ENCODE assay signal across 9 cellular contexts in the genomic region with DNA sequence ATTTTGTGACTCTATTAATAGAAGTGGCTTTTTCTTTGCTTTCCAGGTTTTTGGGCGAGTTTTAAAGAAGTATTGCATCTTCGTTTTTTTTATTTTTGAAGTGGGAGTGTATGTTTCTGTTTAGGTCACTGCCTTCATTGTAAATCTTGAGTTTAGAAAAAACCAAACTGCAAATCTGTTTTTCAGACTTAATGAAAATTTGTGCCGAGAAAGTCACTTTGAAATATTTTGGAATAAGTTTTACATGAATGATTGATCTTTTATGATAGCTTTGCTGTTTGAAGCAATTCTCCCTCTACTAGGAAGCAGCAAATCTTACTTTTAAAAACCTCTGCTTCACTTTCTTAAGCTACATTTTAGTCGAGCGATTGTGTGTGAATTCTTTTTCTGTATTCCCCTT. TPM values are rescaled to one million over a fixed set of nuclear protein-coding genes. Genes with fewer than 3 reads are reported as not detected.
A peak's percentile ranks its signal among the peaks of the same experiment; 100 is the strongest.
DNase-seq lines count a peak whose midpoint lies in the region; ATAC-seq, FAIRE-seq and TF ChIP-seq lines count a peak whose summit lies in the region.
"Had no signal": no experiment of that assay in that cellular context is flagged by ENCODE, and none has a peak within 500 bp of the region (broad histone marks: within the 10 kb centered on the region; RNA-seq: fewer than 3 reads in every experiment).

No MANE protein-coding gene starts in this region.

- no peak overlapping the region for H3K9ac ChIP-seq in H1 (replicated peaks in 1 of 4; ENCODE audit: extremely low read depth in 1 of 4, low read depth in 3 of 4, low read length in 3 of 4)
- H3K9ac ChIP-seq in neural progenitor cell = no peak overlapping the region

- H4K8ac ChIP-seq in H1 (ENCODE audit: extremely low read depth, insufficient read depth, low read length) = no peak overlapping the region

- H4K5ac ChIP-seq in H1 (ENCODE audit: insufficient read length, low read depth, low read length) = no peak overlapping the region

- H3K27me3 Mint-ChIP-seq in CD4-positive, CD25-positive, alpha-beta regulatory T cell = peaks cover 5% of the 10 kb centered on the region
- peaks cover 5% of the 10 kb centered on the region for H3K27me3 Mint-ChIP-seq in neural progenitor cell (ENCODE audit: insufficient read depth, low read depth)

- peak overlapping the region; percentile 93 to 99 (median 98) for H3K4me3 Mint-ChIP-seq in CD4-positive, CD25-positive, alpha-beta regulatory T cell
- peak overlapping the region; percentile 99 for H3K4me3 Mint-ChIP-seq in neural progenitor cell

- H3K4me2 ChIP-seq in H1 (ENCODE audit: insufficient read depth in 1 of 2, low read depth in 2 of 2, low read length in 2 of 2) (peak overlapping the region; percentile 70 to 98), neural progenitor cell (peak overlapping the region; percentile 97)

- H3K79me1 ChIP-seq in H1 (ENCODE audit: low read depth, low read length) = no peaks in the 10 kb centered on the region

- H2AFZ ChIP-seq in H1 (ENCODE audit: low read length) = no peak overlapping the region
- no peak overlapping the region for H2AFZ ChIP-seq in neural progenitor cell (replicated peaks)

- no peak for DNase-seq in CD4-positive, CD25-positive, alpha-beta regulatory T cell
- no peak for DNase-seq in MG63
- no peak for DNase-seq in H1 (ENCODE audit: low read depth in 1 of 2, low spot score in 2 of 2)
- DNase-seq in neural progenitor cell (ENCODE audit: low spot score) = no peak
- no peak for DNase-seq in adrenal gland
- DNase-seq in dermis blood vessel endothelial cell = no peak
- DNase-seq in NCI-H2171 treated with DMSO at 0.1 percent for 48 hours (lab: John Stamatoyannopoulos, UW) = no peak
- DNase-seq: activated CD8-positive, alpha-beta memory T cell treated with anti-CD3 and anti-CD28 coated beads for 24 hours had no signal

- H3K4ac ChIP-seq in H1 (replicated peaks; ENCODE audit: insufficient read length, low read depth, low read length) = no peak overlapping the region

- peaks cover 29 to 73% of the 10 kb centered on the region in 2 experiments for H3K79me2 ChIP-seq in H1 (ENCODE audit: control insufficient read depth in 1 of 2, insufficient read depth in 2 of 2, low read length in 2 of 2)
- H3K79me2 ChIP-seq in neural progenitor cell (ENCODE audit: low read depth) = peaks cover 76% of the 10 kb centered on the region

- H4K20me1 ChIP-seq in H1 (replicated peaks in 1 of 2; ENCODE audit: control insufficient read depth in 1 of 2, insufficient read depth in 2 of 2, low read length in 2 of 2) = peaks cover 7% of the 10 kb centered on the region in 2 experiments
- H4K20me1 ChIP-seq in neural progenitor cell (ENCODE audit: low read depth) = peaks cover 66% of the 10 kb centered on the region

- CTCF ChIA-PET in H1 (lab: Charles Lee; ENCODE audit: partially characterized antibody) = interaction anchor here (0.6 to 1.4 kb wide), 2 partner anchors 12 to 212 kb away, joined by 3 read pairs; no protein-coding TSS in a partner anchor

- H3K18ac ChIP-seq in H1 (ENCODE audit: extremely low read depth, low read length) = no peak overlapping the region

- no peak overlapping the region for H3K23ac ChIP-seq in H1 (ENCODE audit: insufficient read length)

- H3K56ac ChIP-seq in H1 (replicated peaks; ENCODE audit: insufficient read length, low read depth, low read length) = no peak overlapping the region

- no peak overlapping the region for H3K27ac ChIP-seq in CD4-positive, CD25-positive, alpha-beta regulatory T cell (ENCODE audit: insufficient read depth, low read length, poor library complexity, severe bottlenecking)
- H3K27ac ChIP-seq in H1 (ENCODE audit: low read depth, low read length) = no peak overlapping the region
- no peak overlapping the region for H3K27ac ChIP-seq in neural progenitor cell
- no peak overlapping the region for H3K27ac ChIP-seq in adrenal gland

- H3K27me3 ChIP-seq in CD4-positive, CD25-positive, alpha-beta regulatory T cell (ENCODE audit: control insufficient read depth, insufficient read depth, low read length) = no peaks in the 10 kb centered on the region
- H3K27me3 ChIP-seq in MG63 = no peaks in the 10 kb centered on the region
- no peaks in the 10 kb centered on the region for H3K27me3 ChIP-seq in H1 (replicated peaks in 1 of 4; ENCODE audit: control insufficient read depth in 3 of 4, extremely low read depth in 1 of 4, insufficient read depth in 3 of 4, low read length in 3 of 4)
- no peaks in the 10 kb centered on the region for H3K27me3 ChIP-seq in neural progenitor cell
- H3K27me3 ChIP-seq in adrenal gland = no peaks in the 10 kb centered on the region

- H3F3A ChIP-seq in neural progenitor cell (ENCODE audit: low read depth) = peaks cover 9% of the 10 kb centered on the region

- intact Hi-C loops in adrenal gland (cut with DNase I) = no loop called here

- H2BK12ac ChIP-seq in H1 (ENCODE audit: low read depth, low read length) = no peak overlapping the region

- peaks cover 59 to 83% (median 68%) of the 10 kb centered on the region in 4 donors for H3K4me1 Mint-ChIP-seq in CD4-positive, CD25-positive, alpha-beta regulatory T cell
- H3K4me1 Mint-ChIP-seq in neural progenitor cell = peaks cover 43% of the 10 kb centered on the region

- no peak overlapping the region for H2BK5ac ChIP-seq in H1 (ENCODE audit: low read depth, low read length)

- no peak for TF ChIP-seq CTCF in H1 (IDR thresholded peaks at IDR 0.05; ENCODE audit: control extremely low read depth in 1 of 3, insufficient read depth in 1 of 3, low read depth in 1 of 3, low read length in 3 of 3)
- TF ChIP-seq CTCF in neural progenitor cell (IDR thresholded peaks at IDR 0.05) = no peak
- no peak for TF ChIP-seq CTCF in adrenal gland (IDR thresholded peaks at IDR 0.05)

- H2AK5ac ChIP-seq in H1 (ENCODE audit: low read depth, low read length) = no peak overlapping the region

- no peak for ATAC-seq in CD4-positive, CD25-positive, alpha-beta regulatory T cell (ENCODE audit: low read depth in 2 of 2)
- no peak for ATAC-seq in GM21390 (IDR thresholded peaks at IDR 0.05; ENCODE audit: unreplicated experiment)

- TF ChIP-seq POLR2A in H1 (IDR thresholded peaks at IDR 0.05; ENCODE audit: control extremely low read depth in 1 of 2, low read depth in 2 of 2, low read length in 2 of 2) = no peak
- TF ChIP-seq POLR2A in adrenal gland (IDR thresholded peaks at IDR 0.05) = no peak

- no peak for TF ChIP-seq RAD21 in H1 (IDR thresholded peaks at IDR 0.05 in 1 of 2, conservative IDR thresholded peaks at IDR 0.05 in 1 of 2; ENCODE audit: low read depth in 2 of 2, low read length in 2 of 2)

- H3K23me2 ChIP-seq in H1 (ENCODE audit: low read depth, low read length) = peaks cover 12% of the 10 kb centered on the region

- no peak for FAIRE-seq in H1 (lab: Jason Lieb, UNC)

- H3K36me3 ChIP-seq in CD4-positive, CD25-positive, alpha-beta regulatory T cell (ENCODE audit: control insufficient read depth, insufficient read depth, low read length) = peaks cover 5% of the 10 kb centered on the region
- H3K36me3 ChIP-seq in MG63 = peaks cover 16% of the 10 kb centered on the region
- H3K36me3 ChIP-seq in H1 (ENCODE audit: control insufficient read depth in 2 of 4, insufficient read depth in 4 of 4, low read length in 3 of 4) = no peaks in the 10 kb centered on the region
- peaks cover 6% of the 10 kb centered on the region for H3K36me3 ChIP-seq in neural progenitor cell
- H3K36me3 ChIP-seq in adrenal gland (replicated peaks in 1 of 2) = peaks cover 0 to 6% of the 10 kb centered on the region in 2 donors

- no peaks in the 10 kb centered on the region for H3K9me3 ChIP-seq in CD4-positive, CD25-positive, alpha-beta regulatory T cell (ENCODE audit: control insufficient read depth in 2 of 2, low read length in 2 of 2)
- H3K9me3 ChIP-seq in MG63 = no peaks in the 10 kb centered on the region
- no peaks in the 10 kb centered on the region for H3K9me3 ChIP-seq in H1 (ENCODE audit: insufficient read depth in 2 of 2, low read depth in 1 of 2, low read length in 1 of 2)
- no peaks in the 10 kb centered on the region for H3K9me3 ChIP-seq in neural progenitor cell (ENCODE audit: low read depth)
- no peaks in the 10 kb centered on the region for H3K9me3 ChIP-seq in adrenal gland (replicated peaks in 1 of 3)

- peaks cover 80% of the 10 kb centered on the region for H3K4me1 ChIP-seq in CD4-positive, CD25-positive, alpha-beta regulatory T cell (ENCODE audit: control insufficient read depth, insufficient read depth, low read length, poor library complexity, severe bottlenecking)
- H3K4me1 ChIP-seq in H1 (replicated peaks in 1 of 4; ENCODE audit: control insufficient read depth in 3 of 4, insufficient read depth in 4 of 4, low read length in 3 of 4) (peaks cover 5 to 13% (median 7%) of the 10 kb centered on the region in 4 experiments; a peak in 4 of 7 replicates), neural progenitor cell (peaks cover 41% of the 10 kb centered on the region), adrenal gland (replicated peaks in 1 of 2) (peaks cover 13 to 72% of the 10 kb centered on the region in 2 donors)

- no peak overlapping the region for H2BK20ac ChIP-seq in H1 (ENCODE audit: low read length)

- H2BK15ac ChIP-seq in H1 (ENCODE audit: low read length) = no peak overlapping the region

- no peak overlapping the region for H4K91ac ChIP-seq in H1 (replicated peaks; ENCODE audit: insufficient read length, low read length)

- POLR2A ChIA-PET in H1 (lab: Charles Lee; ENCODE audit: partially characterized antibody) = interaction anchor here (0.8 to 4.0 kb wide), 4 partner anchors 10 to 162 kb away, joined by 3 to 25 read pairs (median 14); partner anchors contain the start of gene ELAC1

- peaks cover 11% of the 10 kb centered on the region for H3K36me3 Mint-ChIP-seq in CD4-positive, CD25-positive, alpha-beta regulatory T cell
- H3K36me3 Mint-ChIP-seq in neural progenitor cell = peaks cover 25% of the 10 kb centered on the region

- no peak overlapping the region for H3K14ac ChIP-seq in H1 (ENCODE audit: insufficient read length)

- WGBS in H1 (ENCODE audit: extremely low coverage in 1 of 2, insufficient coverage in 1 of 2, insufficient read length in 1 of 2, insufficient replicate concordance in 2 of 2, low coverage in 1 of 2, low lambda C conversion rate in 2 of 2, missing lambda C conversion rate in 1 of 2), 2 experiments = 36% methylated on average over 5 of the region's 5 CpGs; no CpG with 5 or more reads in 1 of the 2 experiments
- WGBS in adrenal gland, 4 donors = 14 to 20% (median 18%) methylated on average over 5 of the region's 5 CpGs

- peak overlapping the region in 2 of 3 donors; percentile 80 to 93 for H3K27ac Mint-ChIP-seq in CD4-positive, CD25-positive, alpha-beta regulatory T cell
- peak overlapping the region; percentile 42 for H3K27ac Mint-ChIP-seq in neural progenitor cell

- no peak overlapping the region for H2BK120ac ChIP-seq in H1 (replicated peaks; ENCODE audit: low read depth, low read length)

- H3K4me3 ChIP-seq in CD4-positive, CD25-positive, alpha-beta regulatory T cell (ENCODE audit: low read depth, low read length) = peak overlapping the region; percentile 95
- H3K4me3 ChIP-seq in MG63 (peak overlapping the region; percentile 61), H1 (ENCODE audit: extremely low read depth in 1 of 4, insufficient read depth in 2 of 4, low read depth in 3 of 4, low read length in 4 of 4) (peak overlapping the region; percentile 16 to 88 (median 50); a peak in 6 of 8 replicates), neural progenitor cell (peak overlapping the region; percentile 72), adrenal gland (peak overlapping the region in 1 of 4 donors; percentile 87)

- TF ChIP-seq EP300 in H1 (IDR thresholded peaks at IDR 0.05; ENCODE audit: borderline replicate concordance in 1 of 2, low read depth in 2 of 2, low read length in 2 of 2) = no peak

- peaks cover 0 to 1% (median 0%) of the 10 kb centered on the region in 7 donors for H3K9me3 Mint-ChIP-seq in CD4-positive, CD25-positive, alpha-beta regulatory T cell
- no peaks in the 10 kb centered on the region for H3K9me3 Mint-ChIP-seq in neural progenitor cell

RNA-seq across cellular contexts. Expression of gene SMAD4, which starts 2.2 kb away (rescaled TPM):
- 89.5 TPM for total RNA-seq in CD4-positive, CD25-positive, alpha-beta regulatory T cell
- 10 to 100 TPM; 61.5 to 84.4 (median 78.0) TPM for polyA plus RNA-seq in CD4-positive, CD25-positive, alpha-beta regulatory T cell
- total RNA-seq in MG63 (2014; rRNA removed; shearing (Covaris generic); ENCODE audit: low replicate concordance) = 58.6 and 106 TPM in 2 replicates
- 134 and 139 TPM in 2 replicates for total RNA-seq in H1 (2021; fragmentation: NEBNext Ultra II Directional; extraction: Animal tissue kit (Norgen Biotek cat#: 25700))
- polyA plus RNA-seq in H1 (2011; rRNA removed) (67.9 and 86.5 TPM in 2 replicates), adrenal gland (10 to 100 TPM in 2 of 3 donors, 1 to 10 TPM in 1; 9.0 to 82.2 (median 11.2) TPM)
- 79.3 TPM for polyA plus RNA-seq in H1 (2011; cell fraction: cytosol; rRNA removed)
- polyA plus RNA-seq in H1 (2011; cell fraction: nucleus; rRNA removed) = 60.8 TPM
- polyA plus RNA-seq in H1 (2012, experiment 1 of 2) = 58.3 to 84.0 TPM (median 74.5 TPM) in 4 replicates
- 5.9 TPM for polyA plus RNA-seq in H1 (2012, experiment 2 of 2)
- polyA plus RNA-seq in H1 (2013, experiment 1 of 2) = 40.2 TPM
- 39.7 TPM for polyA plus RNA-seq in H1 (2013, experiment 2 of 2)
- 370 and 522 TPM in 2 replicates for polyA minus RNA-seq in H1 (2011; rRNA and poly(A)+ RNA removed)
- polyA minus RNA-seq in H1 (2011; cell fraction: cytosol; rRNA and poly(A)+ RNA removed) = 94.2 TPM
- polyA minus RNA-seq in H1 (2011; cell fraction: nucleus; rRNA and poly(A)+ RNA removed) = 92.4 TPM
- total RNA-seq in neural progenitor cell (ENCODE audit: low replicate concordance) (168 and 310 TPM in 2 replicates), adrenal gland (100 to 1,000 TPM in 4 of 8 donors, 10 to 100 TPM in 4; 72.8 to 151 (median 101) TPM), dermis blood vessel endothelial cell (96.6 and 100 TPM in 2 replicates)
